15 cellular contexts compared by ENCODE assay signal in genomic region chr7:50651227-50651989, GRCh38.
A peak's percentile ranks its signal among the peaks of the same experiment; 100 is the strongest.
DNase-seq lines count a peak whose midpoint lies in the region; ATAC-seq and FAIRE-seq lines count a peak whose summit lies in the region.
"Had no signal": no experiment of that assay in that cellular context is flagged by ENCODE, and none has a peak within 500 bp of the region (broad histone marks: within the 10 kb centered on the region; RNA-seq: fewer than 3 reads in every experiment).

No MANE protein-coding gene starts in this region.

- peak; percentile 18 for FAIRE-seq in RCC 7860 (lab: Jason Lieb, UNC)
- FAIRE-seq: urothelium cell line had no signal

- ATAC-seq in GM18498 (IDR thresholded peaks at IDR 0.05; ENCODE audit: unreplicated experiment) (peak; percentile 83), GM19468 (IDR thresholded peaks at IDR 0.05; ENCODE audit: extremely low read depth, unreplicated experiment) (peak; percentile 31), HG02981 (IDR thresholded peaks at IDR 0.05; ENCODE audit: unreplicated experiment) (peak; percentile 62)
- ATAC-seq: activated CD8-positive, alpha-beta T cell treated with anti-CD3 and anti-CD28 coated beads, Interleukin-2, amount 10 ng/mL, durations not matched to agents 7 days and 5 days had no signal

- DNase-seq in RCC 7860 (ENCODE audit: low spot score), result peak; percentile 22
- DNase-seq in mesenteric fat pad (ENCODE audit: low spot score), result no peak
- DNase-seq in OCI-M1 (lab: John Stamatoyannopoulos, UW), result no peak
- no peak for DNase-seq in NCI-H1048 (lab: John Stamatoyannopoulos, UW)
- DNase-seq in inferior parietal cortex (ENCODE audit: extremely low spot score), result no peak
- DNase-seq: activated CD8-positive, alpha-beta T cell treated with anti-CD3 and anti-CD28 coated beads, Interleukin-2, amount 10 ng/mL, durations not matched to agents 7 days and 5 days; activated naive CD4-positive, alpha-beta T cell treated with anti-CD3 and anti-CD28 coated beads for 36 hours; caudate nucleus; nucleus accumbens; PC-9; stimulated activated CD4-positive, alpha-beta T cell treated with anti-CD3 and anti-CD28 coated beads, Interleukin-15, amount 100 ng/mL, for 24 hours had no signal

Comparison
In these comparisons a context has a peak if more than half of its experiments do, and no peak if none do; other contexts are left out.
1. ATAC-seq: peak in every context shown above with its lines; median percentile 83 in GM18498; 62 in HG02981; 31 in GM19468.